In the genomic region with DNA sequence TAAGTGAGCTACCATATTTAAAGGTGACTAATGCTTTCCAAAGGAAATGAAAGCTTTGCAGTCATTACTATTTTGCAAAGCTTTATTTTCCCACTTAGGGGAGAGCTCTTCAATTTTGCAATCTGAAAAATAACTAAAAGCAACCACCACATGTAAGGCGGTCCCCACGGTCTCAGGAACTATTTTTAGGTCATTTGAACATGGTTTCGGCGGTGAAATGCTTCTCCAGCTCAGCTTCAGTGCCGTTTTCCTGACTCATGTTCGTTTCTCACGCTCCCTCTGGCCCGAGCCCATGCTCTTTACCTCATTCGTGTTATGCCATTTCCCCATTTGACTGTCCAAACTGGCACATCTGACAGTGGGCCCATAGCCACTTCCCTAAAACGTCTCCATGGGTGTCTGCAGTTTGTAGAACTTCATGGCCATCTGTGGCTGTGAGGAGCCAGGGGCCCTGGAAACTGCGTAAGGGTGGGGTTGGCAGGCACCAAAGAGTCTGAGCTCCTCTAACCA, we compare ENCODE assay signal across 8 cellular contexts.
DNase-seq lines count a peak whose midpoint lies in the region; ATAC-seq and TF ChIP-seq lines count a peak whose summit lies in the region.

No MANE protein-coding gene starts in this region.

- peak; percentile 79 for DNase-seq in activated effector memory CD4-positive, alpha-beta T cell treated with anti-CD3 and anti-CD28 coated beads, Interleukin-2, amount 50 U/mL, for 16 hours
- no peak for DNase-seq in activated effector memory CD4-positive, alpha-beta T cell treated with Interleukin-2 at 50 U/mL for 16 hours
- DNase-seq in activated CD4-positive, CD25-positive, alpha-beta regulatory T cell treated with anti-CD3 and anti-CD28 coated beads, Interleukin-2, amount 50 U/mL, for 72 hours: peak; percentile 52
- DNase-seq in foreskin fibroblast: peak; percentile 10 to 24
- DNase-seq in stimulated activated CD4-positive, alpha-beta T cell treated with anti-CD3 and anti-CD28 coated beads, Interleukin-12 subunit alpha, Interleukin-12 subunit beta, amount 100 ng/mL, for 48 hours (ENCODE audit: low read depth in 2 of 3, low spot score in 1 of 3): peak; percentile 62 to 76 (median 67)
- no peak for DNase-seq in dedifferentiated amniotic fluid mesenchymal stem cell (ENCODE audit: extremely low spot score)
- no peak for DNase-seq in NCI-H69 (lab: John Stamatoyannopoulos, UW)

- H3K4me3 ChIP-seq in foreskin fibroblast (ENCODE audit: low read depth in 1 of 2, low read length in 2 of 2): no peak overlapping the region

- no peak for TF ChIP-seq CTCF in foreskin fibroblast (IDR thresholded peaks at IDR 0.05; ENCODE audit: low read depth, low read length)

- ATAC-seq in HG03103 (IDR thresholded peaks at IDR 0.05; ENCODE audit: low read depth, unreplicated experiment): peak; percentile 66

Comparison
In these comparisons a context has a peak if more than half of its experiments do, and no peak if none do; other contexts are left out.
1. DNase-seq: peak in activated effector memory CD4-positive, alpha-beta T cell treated with anti-CD3 and anti-CD28 coated beads, Interleukin-2, amount 50 U/mL, for 16 hours (single experiment), activated CD4-positive, CD25-positive, alpha-beta regulatory T cell treated with anti-CD3 and anti-CD28 coated beads, Interleukin-2, amount 50 U/mL, for 72 hours (single experiment), foreskin fibroblast (2 of 2) and stimulated activated CD4-positive, alpha-beta T cell treated with anti-CD3 and anti-CD28 coated beads, Interleukin-12 subunit alpha, Interleukin-12 subunit beta, amount 100 ng/mL, for 48 hours (3 of 3); none in activated effector memory CD4-positive, alpha-beta T cell treated with Interleukin-2 at 50 U/mL for 16 hours (single experiment), dedifferentiated amniotic fluid mesenchymal stem cell (single experiment) and NCI-H69 (single experiment).